8 cellular contexts compared by ENCODE assay signal in the genomic region with DNA sequence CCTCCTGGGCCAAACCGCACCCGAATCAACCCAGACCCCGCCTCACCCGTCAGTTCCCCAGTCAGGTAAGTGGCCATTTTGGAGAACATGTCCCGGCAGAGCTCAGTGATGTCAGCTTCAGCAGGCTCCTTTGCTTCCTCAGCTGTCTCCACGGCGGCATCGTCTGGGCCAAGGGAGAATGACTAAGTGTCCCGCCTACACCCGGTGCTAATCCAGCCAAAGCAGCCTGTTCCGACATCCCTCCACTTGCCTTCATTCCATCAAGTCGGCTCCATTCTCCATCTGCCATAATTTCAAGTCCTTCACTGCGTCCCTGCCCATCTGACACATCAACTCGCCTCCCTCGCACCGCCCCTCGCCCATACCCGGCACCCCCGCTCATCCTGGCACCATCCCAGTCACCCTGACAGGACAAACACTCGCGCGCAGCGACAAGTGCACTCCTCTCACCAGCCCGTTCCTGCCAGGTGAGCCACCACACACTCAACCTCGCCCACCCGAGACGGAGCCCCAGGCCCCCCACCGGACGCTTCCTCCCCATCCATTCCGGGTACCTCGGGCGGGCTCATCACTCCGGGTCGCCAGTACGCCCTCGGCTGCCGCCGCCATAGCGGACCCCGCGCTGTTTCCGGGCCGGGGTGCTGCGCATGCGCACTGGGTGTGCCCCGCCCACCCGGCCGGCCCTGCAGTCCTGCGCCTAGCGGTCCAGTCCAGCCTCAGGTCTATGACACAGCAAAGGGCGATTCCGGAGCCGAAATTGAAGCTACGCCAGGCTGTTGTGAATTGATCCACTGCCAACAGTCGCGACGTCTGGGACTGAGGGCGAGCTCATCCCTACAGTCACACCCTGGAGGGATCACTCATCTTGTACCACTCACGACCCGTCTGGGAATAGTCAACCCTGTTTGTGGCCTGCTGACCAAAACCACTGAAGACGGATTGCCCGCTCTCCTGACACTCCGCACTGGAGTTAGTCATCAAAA. TPM values are rescaled to one million over a fixed set of nuclear protein-coding genes. Genes with fewer than 3 reads are reported as not detected.
DNase-seq lines count a peak whose midpoint lies in the region; ATAC-seq and TF ChIP-seq lines count a peak whose summit lies in the region.

A gene (minus strand): TSS at position 630 of the 983 bp plus-strand sequence. CDS start 21 bp downstream, at position 609.

- intact Hi-C loops in IMR-90 (cut with micrococcal nuclease) (no loop called here), PC-9 (cut with micrococcal nuclease; ENCODE audit: unreplicated experiment) (no loop called here)

- peaks cover 7% of the 10 kb centered on the region; the same call in 1 of the 2 replicates for H3F3A ChIP-seq in PC-9 (ENCODE audit: insufficient read depth, low read depth)

- BruUV-seq in IMR-90 (replicated peaks; lab: Mats Ljungman, UMichigan), result no TSS peak
- no TSS peak for BruUV-seq in PC-9 (replicated peaks; lab: Mats Ljungman, UMichigan)

- TF ChIP-seq CTCF in IMR-90 (conservative IDR thresholded peaks at IDR 0.05; ENCODE audit: low read depth, low read length) (no peak), PC-9 (conservative IDR thresholded peaks at IDR 0.05) (no peak)

- no peak for TF ChIP-seq RAD21 in IMR-90 (IDR thresholded peaks at IDR 0.05; ENCODE audit: low read length)

- CTCF ChIA-PET in IMR-90 (lab: Yijun Ruan, JAX) (interaction anchor here (0.7 to 1.3 kb wide), 2 partner anchors 17 to 93 kb away, joined by 3 read pairs; no protein-coding TSS in a partner anchor), PC-9 (lab: Charles Lee) (no interaction called here)

- no peaks in the 10 kb centered on the region for H3K27me3 Mint-ChIP-seq in activated T-cell treated with anti-CD3 and anti-CD28 coated beads, Interleukin-2, amount 50 U/mL, for 4 hours (ENCODE audit: low read depth)

- H2AK5ac ChIP-seq in IMR-90 (ENCODE audit: low read depth, low read length), result peak within 1 kb of the TSS; percentile 93

- H2AK9ac ChIP-seq in IMR-90 (replicated peaks; ENCODE audit: low read depth, low read length, poor library complexity), result peak within 1 kb of the TSS; percentile 99

- H4K91ac ChIP-seq in IMR-90 (ENCODE audit: insufficient read depth, low read depth, low read length), result peak within 1 kb of the TSS; percentile 95

- H3K27me3 ChIP-seq in IMR-90 (ENCODE audit: control insufficient read depth, insufficient read depth, low read length) (peaks cover 7% of the 10 kb centered on the region), PC-9 (ENCODE audit: insufficient read depth, low read depth) (no peaks in the 10 kb centered on the region), esophagus (ENCODE audit: control insufficient read depth in 1 of 2, insufficient read depth in 2 of 2, low read length in 2 of 2) (no peaks in the 10 kb centered on the region), muscle layer of colon (ENCODE audit: control insufficient read depth in 1 of 2, insufficient read depth in 2 of 2, low read length in 2 of 2) (no peaks in the 10 kb centered on the region)

- peak within 1 kb of the TSS; percentile 99 for H4K5ac ChIP-seq in IMR-90 (ENCODE audit: low read depth, low read length)

- peaks cover 9% of the 10 kb centered on the region; the same call in 1 of the 2 replicates for H3K9me1 ChIP-seq in IMR-90 (ENCODE audit: insufficient read depth, low read length)

- ATAC-seq in GM21526 (IDR thresholded peaks at IDR 0.05; ENCODE audit: low FRiP score, unreplicated experiment), result peak; percentile 84
- ATAC-seq in IMR-90 (ENCODE audit: low read depth), result peak; percentile 97
- peak; percentile 89 to 90 for ATAC-seq in activated T-cell treated with anti-CD3 and anti-CD28 coated beads, Interleukin-2, amount 50 U/mL, for 4 hours

- H3K9me3 Mint-ChIP-seq in activated T-cell treated with anti-CD3 and anti-CD28 coated beads, Interleukin-2, amount 50 U/mL, for 4 hours, result no peaks in the 10 kb centered on the region

- peak; percentile 96 for TF ChIP-seq POLR2A in IMR-90 (IDR thresholded peaks at IDR 0.05; ENCODE audit: low read depth, low read length)

- no peaks in the 10 kb centered on the region for H3K9me2 ChIP-seq in PC-9 (ENCODE audit: insufficient read depth)

- peak within 1 kb of the TSS; percentile 94 for H3K4me3 Mint-ChIP-seq in activated T-cell treated with anti-CD3 and anti-CD28 coated beads, Interleukin-2, amount 50 U/mL, for 4 hours

- H3K36me3 ChIP-seq in IMR-90 (ENCODE audit: control insufficient read depth, insufficient read depth, low read length) (peaks cover 4% of the 10 kb centered on the region; the same call in 1 of the 2 replicates), PC-9 (ENCODE audit: low read depth) (no peaks in the 10 kb centered on the region), esophagus (ENCODE audit: control insufficient read depth in 2 of 2, insufficient read depth in 2 of 2, low read length in 1 of 2) (peaks cover 0 to 3% of the 10 kb centered on the region in 2 donors), muscle layer of colon (ENCODE audit: insufficient read depth, low read length) (peaks cover 6% of the 10 kb centered on the region)

- H3K4me1 Mint-ChIP-seq in activated T-cell treated with anti-CD3 and anti-CD28 coated beads, Interleukin-2, amount 50 U/mL, for 4 hours (ENCODE audit: low read depth), result peaks cover 20% of the 10 kb centered on the region

- H2AFZ ChIP-seq in IMR-90 (replicated peaks; ENCODE audit: low read length, poor library complexity), result peak within 1 kb of the TSS; percentile 98
- H2AFZ ChIP-seq in PC-9, result peak within 1 kb of the TSS; percentile 96

- POLR2A ChIA-PET in IMR-90 (lab: Charles Lee; ENCODE audit: unreplicated experiment), result interaction anchor here (0.6 kb wide), 1 partner anchor 15 kb away, joined by 3 read pairs; no protein-coding TSS in a partner anchor
- POLR2A ChIA-PET in PC-9 (lab: Charles Lee; ENCODE audit: unreplicated experiment), result interaction anchor here (0.6 kb wide), 1 partner anchor 240 kb away, joined by 3 read pairs; no protein-coding TSS in a partner anchor

- peak within 1 kb of the TSS; percentile 64 for H3K4me3 ChIP-seq in IMR-90 (ENCODE audit: insufficient read depth, low read depth, low read length)
- peak within 1 kb of the TSS; percentile 91 for H3K4me3 ChIP-seq in PC-9
- peak within 1 kb of the TSS; percentile 85 to 88 for H3K4me3 ChIP-seq in esophagus (ENCODE audit: low read depth in 1 of 2, low read length in 2 of 2)
- peak within 1 kb of the TSS; percentile 39 to 100 for H3K4me3 ChIP-seq in muscle layer of colon (ENCODE audit: low read depth in 1 of 2, low read length in 2 of 2)

- dilution Hi-C loops in IMR-90 (cut with HindIII; ENCODE audit: low sequenced_read_pairs, unreplicated experiment), result no loop called here

- peak within 1 kb of the TSS; percentile 76; the same call in 1 of the 3 replicates for H2BK15ac ChIP-seq in IMR-90 (ENCODE audit: low read depth, low read length)

- H3K36me3 Mint-ChIP-seq in activated T-cell treated with anti-CD3 and anti-CD28 coated beads, Interleukin-2, amount 50 U/mL, for 4 hours (ENCODE audit: insufficient read depth), result peaks cover 10% of the 10 kb centered on the region

- in situ Hi-C loops in IMR-90 (cut with MboI; ENCODE audit: low sequenced_read_pairs), result no loop called here

- peak within 1 kb of the TSS; percentile 96 for H3K4ac ChIP-seq in IMR-90 (ENCODE audit: low read depth, low read length)

- H3K56ac ChIP-seq in IMR-90 (ENCODE audit: extremely low read depth, insufficient read depth, low read length), result peak within 1 kb of the TSS; percentile 92

- peak within 1 kb of the TSS; percentile 93 for H2BK5ac ChIP-seq in IMR-90 (ENCODE audit: low read depth, low read length, poor library complexity, severe bottlenecking)

- H4K20me1 ChIP-seq in IMR-90 (ENCODE audit: insufficient read depth, low read length), result peaks cover 13% of the 10 kb centered on the region; the same call in 1 of the 2 replicates
- H4K20me1 ChIP-seq in PC-9 (ENCODE audit: insufficient read depth), result no peaks in the 10 kb centered on the region

- H3K14ac ChIP-seq in IMR-90 (replicated peaks; ENCODE audit: low read depth, low read length), result peak within 1 kb of the TSS; percentile 99

- peaks cover 10 to 45% of the 10 kb centered on the region in 2 experiments for H3K79me1 ChIP-seq in IMR-90 (ENCODE audit: low read depth in 1 of 2, low read length in 2 of 2)

- H3K4me2 ChIP-seq in IMR-90 (ENCODE audit: low read depth, low read length), result peak within 1 kb of the TSS; percentile 96
- H3K4me2 ChIP-seq in PC-9, result peak within 1 kb of the TSS; percentile 93

- H3K4me1 ChIP-seq in IMR-90 (ENCODE audit: control insufficient read depth, insufficient read depth, low read length) (peaks cover 3% of the 10 kb centered on the region), PC-9 (replicated peaks; ENCODE audit: insufficient read depth) (peaks cover 8% of the 10 kb centered on the region), esophagus (ENCODE audit: control insufficient read depth in 2 of 2, insufficient read depth in 2 of 2, low read length in 1 of 2) (no peaks in the 10 kb centered on the region), muscle layer of colon (ENCODE audit: insufficient read depth, low read length) (peaks cover 16% of the 10 kb centered on the region)

- H3K9ac ChIP-seq in IMR-90 (ENCODE audit: low read depth, low read length), result peak within 1 kb of the TSS; percentile 76
- peak within 1 kb of the TSS; percentile 99 for H3K9ac ChIP-seq in muscle layer of colon (ENCODE audit: low read length)

- H3K18ac ChIP-seq in IMR-90 (ENCODE audit: low read depth, low read length), result peak within 1 kb of the TSS; percentile 94

- peak within 1 kb of the TSS; percentile 97 for H3K23ac ChIP-seq in IMR-90 (ENCODE audit: low read depth, low read length)

- H3K27ac ChIP-seq in IMR-90 (ENCODE audit: insufficient read depth, low read length), result peak within 1 kb of the TSS; percentile 86
- H3K27ac ChIP-seq in PC-9, result peak within 1 kb of the TSS; percentile 44; the same call in 1 of the 2 replicates
- peak within 1 kb of the TSS; percentile 93 to 100 for H3K27ac ChIP-seq in esophagus (ENCODE audit: low read depth in 2 of 2, low read length in 1 of 2)
- peak within 1 kb of the TSS; percentile 86 for H3K27ac ChIP-seq in muscle layer of colon (ENCODE audit: low read depth, low read length)

- H3K9me3 ChIP-seq in IMR-90 (ENCODE audit: control insufficient read depth, insufficient read depth, low read length) (no peaks in the 10 kb centered on the region), PC-9 (ENCODE audit: insufficient read depth, low read depth) (no peaks in the 10 kb centered on the region), esophagus (ENCODE audit: control insufficient read depth in 2 of 2, insufficient read depth in 1 of 2, low read depth in 1 of 2, low read length in 1 of 2) (no peaks in the 10 kb centered on the region), muscle layer of colon (ENCODE audit: low read length) (no peaks in the 10 kb centered on the region)

- 3% methylated on average over 21 of the region's 63 CpGs; no CpG with 5 or more reads in 1 of the 2 experiments for WGBS in IMR-90 (ENCODE audit: extremely low coverage in 2 of 2, insufficient read length in 1 of 2), 2 experiments
- 1% methylated on average over 61 to 63 of the region's 63 CpGs for WGBS in esophagus, 2 donors

- DNase-seq in DMS114 treated with DMSO at 0.1 percent for 48 hours (lab: John Stamatoyannopoulos, UW; ENCODE audit: unreplicated experiment) (peak; percentile 78), IMR-90 (peak; percentile 92), PC-9 (peak; percentile 58 to 82)
- peak; percentile 82 for DNase-seq in activated T-cell treated with anti-CD3 and anti-CD28 coated beads, Interleukin-2, amount 50 U/mL, for 4 hours
- peak; percentile 76 for DNase-seq in stimulated activated CD8-positive, alpha-beta memory T cell treated with anti-CD3 and anti-CD28 coated beads, Interleukin-7, amount 100 ng/mL, for 1 hour (ENCODE audit: low read depth in 2 of 2)

- peaks cover 10% of the 10 kb centered on the region for H3K79me2 ChIP-seq in PC-9 (ENCODE audit: low read depth)

- peak within 1 kb of the TSS; percentile 83 for H2BK120ac ChIP-seq in IMR-90 (ENCODE audit: low read depth, low read length)

- peak within 1 kb of the TSS; percentile 12 for H2BK20ac ChIP-seq in IMR-90 (ENCODE audit: low read depth, low read length)

- H4K8ac ChIP-seq in IMR-90 (ENCODE audit: low read depth in 2 of 2, low read length in 2 of 2), result peak within 1 kb of the TSS; percentile 76 to 100

RNA-seq across cellular contexts. Expression of the gene that starts here (rescaled TPM):
- total RNA-seq in IMR-90 (2012; rRNA removed) (26.0 and 49.4 TPM in 2 replicates), PC-9 (2021) (9.9 and 17.9 TPM in 2 replicates)
- polyA plus RNA-seq in IMR-90 (2012; rRNA removed) (24.3 and 28.9 TPM in 2 replicates), esophagus (10 to 100 TPM; 51.2 to 58.2 TPM)
- 14.4 and 15.8 TPM in 2 replicates for polyA plus RNA-seq in IMR-90 (2012; cell fraction: cytosol; rRNA removed)
- 3.7 and 14.4 TPM in 2 replicates for polyA plus RNA-seq in IMR-90 (2012; cell fraction: nucleus; rRNA removed; ENCODE audit: low replicate concordance)
- 10 to 100 TPM; 62.5 to 79.5 (median 75.5) TPM for total RNA-seq in activated T-cell treated with anti-CD3 and anti-CD28 coated beads, Interleukin-2, amount 50 U/mL, for 4 hours

Comparison
In these comparisons a context has a peak if more than half of its experiments do, and no peak if none do; other contexts are left out.
1. Peak in every context shown above with its lines: DNase-seq, ATAC-seq, H3K4me3 ChIP-seq and H3K27ac ChIP-seq.
2. H3K27ac ChIP-seq: peak in every context shown above with its lines; median percentile 96 in esophagus; 86 in IMR-90; 86 in muscle layer of colon; 44 in PC-9.